In the genomic region with DNA sequence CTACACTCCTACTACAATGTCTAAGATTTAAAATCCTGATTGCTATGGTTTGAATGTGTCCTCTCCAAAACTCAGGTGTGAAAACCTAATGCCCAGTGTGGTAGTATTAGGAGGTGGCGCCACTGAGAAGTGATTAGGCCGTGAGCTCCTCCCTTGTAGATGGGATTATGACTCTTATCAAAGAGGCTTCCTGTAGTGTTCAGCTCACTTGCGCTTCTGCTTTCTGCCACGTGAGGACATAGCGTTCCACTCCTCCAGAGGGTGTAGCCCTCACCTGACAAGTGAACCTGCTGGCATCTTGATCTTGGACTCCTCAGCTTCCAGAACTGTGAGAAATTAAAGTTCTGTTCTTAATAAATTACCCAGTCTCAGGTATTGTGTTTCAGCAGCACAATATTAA, we compare ENCODE assay signal across 8 cellular contexts. TPM values are rescaled to one million over a fixed set of nuclear protein-coding genes. Genes with fewer than 3 reads are reported as not detected.
DNase-seq lines count a peak whose midpoint lies in the region; ATAC-seq and TF ChIP-seq lines count a peak whose summit lies in the region.

No MANE protein-coding gene starts in this region.

- H4K8ac ChIP-seq in trophoblast cell (ENCODE audit: low read depth, low read length), result no peak overlapping the region

- H3K9me3 ChIP-seq in Loucy (ENCODE audit: insufficient read depth, low read depth, low read length) (no peaks in the 10 kb centered on the region), trophoblast cell (ENCODE audit: insufficient read depth, low read depth, low read length) (no peaks in the 10 kb centered on the region), osteoblast (ENCODE audit: low read depth, low read length) (no peaks in the 10 kb centered on the region)

- H3K4me1 ChIP-seq in Loucy (ENCODE audit: insufficient read depth, low read length, poor library complexity, severe bottlenecking) (no peaks in the 10 kb centered on the region), trophoblast cell (ENCODE audit: control insufficient read depth in 1 of 2, insufficient read depth in 2 of 2, low read length in 2 of 2) (no peaks in the 10 kb centered on the region), osteoblast (ENCODE audit: insufficient read depth, low read length) (no peaks in the 10 kb centered on the region)

- no peak overlapping the region for H2AK5ac ChIP-seq in trophoblast cell (ENCODE audit: low read length)

- H2AFZ ChIP-seq in Loucy (ENCODE audit: low read length) (no peak overlapping the region), trophoblast cell (ENCODE audit: insufficient read depth, low read length, poor library complexity) (no peak overlapping the region), osteoblast (ENCODE audit: low read length) (no peak overlapping the region)

- H2BK5ac ChIP-seq in trophoblast cell (ENCODE audit: low read depth, low read length, poor library complexity), result no peak overlapping the region

- H3K27me3 ChIP-seq in Loucy (ENCODE audit: insufficient read depth, low read length, poor library complexity, severe bottlenecking), result no peaks in the 10 kb centered on the region
- H3K27me3 ChIP-seq in trophoblast cell (ENCODE audit: insufficient read depth, low read length), result no peaks in the 10 kb centered on the region
- H3K27me3 ChIP-seq in osteoblast (ENCODE audit: insufficient read depth, low read length), result peaks cover 14% of the 10 kb centered on the region

- H4K91ac ChIP-seq in trophoblast cell (ENCODE audit: low read depth, low read length), result no peak overlapping the region

- ATAC-seq in GM19328 (IDR thresholded peaks at IDR 0.05; ENCODE audit: unreplicated experiment), result no peak

- H3K79me2 ChIP-seq in Loucy (ENCODE audit: insufficient read depth, low read length), result no peaks in the 10 kb centered on the region
- H3K79me2 ChIP-seq in trophoblast cell (ENCODE audit: control insufficient read depth, insufficient read depth, low read length, poor library complexity), result no peaks in the 10 kb centered on the region
- no peaks in the 10 kb centered on the region for H3K79me2 ChIP-seq in osteoblast (ENCODE audit: insufficient read depth, low read length)

- H3K23ac ChIP-seq in trophoblast cell (ENCODE audit: low read length), result no peak overlapping the region

- no CpG with 5 or more reads among the region's 5 CpGs for WGBS in trophoblast cell (ENCODE audit: extremely low coverage, insufficient coverage, insufficient read length)

- no peak overlapping the region for H3K4ac ChIP-seq in trophoblast cell (ENCODE audit: low read depth, low read length)

- H3K4me3 ChIP-seq in Loucy (ENCODE audit: low read length, poor library complexity, severe bottlenecking) (no peak overlapping the region), trophoblast cell (ENCODE audit: low read depth, low read length) (no peak overlapping the region), osteoblast (ENCODE audit: insufficient read depth, low read length) (no peak overlapping the region)

- H2BK120ac ChIP-seq in trophoblast cell (ENCODE audit: insufficient read depth, low read length, poor library complexity), result no peak overlapping the region

- H3K14ac ChIP-seq in trophoblast cell (ENCODE audit: low read length), result no peak overlapping the region

- TF ChIP-seq CTCF in Loucy (conservative IDR thresholded peaks at IDR 0.05; ENCODE audit: low read length) (peak; percentile 27; the same call in 1 of the 2 replicates), osteoblast (IDR thresholded peaks at IDR 0.05; ENCODE audit: extremely low read depth, low read depth, low read length) (no peak)

- H4K12ac ChIP-seq in trophoblast cell (ENCODE audit: low read depth, low read length), result no peak overlapping the region

- DNase-seq in DMS53 (lab: John Stamatoyannopoulos, UW) (peak; percentile 45), DMS53 treated with DMSO at 0.1 percent for 48 hours (lab: John Stamatoyannopoulos, UW; ENCODE audit: unreplicated experiment) (no peak), trophoblast cell (peak; percentile 12 to 22), osteoblast (ENCODE audit: insufficient read length, low spot score, missing footprints) (no peak), HCEC 1CT (no peak)
- peak; percentile 8 for DNase-seq in activated effector memory CD4-positive, alpha-beta T cell treated with Interleukin-2 at 50 U/mL for 16 hours

- no peaks in the 10 kb centered on the region for H4K20me1 ChIP-seq in Loucy (ENCODE audit: insufficient read depth, low read length, poor library complexity, severe bottlenecking)
- H4K20me1 ChIP-seq in osteoblast (ENCODE audit: insufficient read depth, low read length), result no peaks in the 10 kb centered on the region

- H3K36me3 ChIP-seq in Loucy (ENCODE audit: insufficient read depth, low read length) (no peaks in the 10 kb centered on the region), trophoblast cell (ENCODE audit: control insufficient read depth in 1 of 2, insufficient read depth in 2 of 2, low read length in 2 of 2) (no peaks in the 10 kb centered on the region), osteoblast (ENCODE audit: insufficient read depth, low read length) (no peaks in the 10 kb centered on the region)

- no peak overlapping the region for H3K4me2 ChIP-seq in Loucy (ENCODE audit: low read depth, low read length, poor library complexity, severe bottlenecking)
- H3K4me2 ChIP-seq in trophoblast cell (ENCODE audit: low read length), result no peak overlapping the region
- H3K4me2 ChIP-seq in osteoblast (ENCODE audit: insufficient read depth, low read length), result no peak overlapping the region

- no peak overlapping the region for H3K18ac ChIP-seq in trophoblast cell (ENCODE audit: low read length)

- H3K9ac ChIP-seq in Loucy (ENCODE audit: low read depth, low read length, poor library complexity, severe bottlenecking), result no peak overlapping the region
- H3K9ac ChIP-seq in trophoblast cell (ENCODE audit: low read length), result no peak overlapping the region

- H3K79me1 ChIP-seq in trophoblast cell (ENCODE audit: low read length), result no peaks in the 10 kb centered on the region

- H2BK12ac ChIP-seq in trophoblast cell (ENCODE audit: low read length), result no peak overlapping the region

- H3K9me2 ChIP-seq in Loucy (replicated peaks; ENCODE audit: low read depth, low read length), result no peaks in the 10 kb centered on the region

- H3F3A ChIP-seq in Loucy (ENCODE audit: low read depth), result no peaks in the 10 kb centered on the region

- H3K27ac ChIP-seq in trophoblast cell (ENCODE audit: low read depth, low read length), result no peak overlapping the region
- no peak overlapping the region for H3K27ac ChIP-seq in osteoblast (ENCODE audit: low read depth, low read length)

RNA-seq across cellular contexts. Expression of a gene that starts 33.0 kb away (rescaled TPM):
- polyA plus RNA-seq in trophoblast cell (2013), result 16.1 and 16.7 TPM in 2 replicates
- 2.2 and 2.7 TPM in 2 replicates for total RNA-seq in osteoblast

RNA-seq across cellular contexts. Expression of a gene that starts 49.3 kb away (rescaled TPM):
- 342 and 358 TPM in 2 replicates for polyA plus RNA-seq in trophoblast cell (2013)
- total RNA-seq in osteoblast, result 89.6 and 98.8 TPM in 2 replicates

Comparison
In these comparisons a context has a peak if more than half of its experiments do, and no peak if none do; other contexts are left out.
1. DNase-seq: peak in DMS53 (single experiment), activated effector memory CD4-positive, alpha-beta T cell treated with Interleukin-2 at 50 U/mL for 16 hours (single experiment) and trophoblast cell (2 of 2); none in DMS53 treated with DMSO at 0.1 percent for 48 hours (single experiment), osteoblast (single experiment) and HCEC 1CT (single experiment).